13 cellular contexts compared by ENCODE assay signal in the genomic region with DNA sequence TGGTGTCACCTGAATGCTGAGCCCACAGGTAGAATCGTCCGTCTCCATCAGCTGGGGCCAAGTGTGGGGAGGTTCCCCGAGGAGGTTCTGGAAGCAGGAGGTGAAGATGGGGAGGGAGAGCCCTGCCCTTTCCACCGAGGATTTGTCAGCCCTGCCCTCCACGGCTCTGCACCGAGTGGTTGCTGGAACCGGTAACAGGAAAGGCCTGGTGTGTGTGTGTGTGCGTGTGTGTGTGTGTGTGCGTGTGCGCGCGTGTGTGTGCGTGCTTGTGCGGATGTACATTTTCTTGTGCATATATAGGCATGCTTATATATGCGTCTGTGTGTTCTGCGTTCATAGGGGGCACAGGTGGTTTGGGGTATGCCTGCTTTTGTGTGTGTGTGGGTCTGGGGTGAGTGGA. TPM values are rescaled to one million over a fixed set of nuclear protein-coding genes. Genes with fewer than 3 reads are reported as not detected.
A peak's percentile ranks its signal among the peaks of the same experiment; 100 is the strongest.
DNase-seq lines count a peak whose midpoint lies in the region; FAIRE-seq and TF ChIP-seq lines count a peak whose summit lies in the region.
"Had no signal": no experiment of that assay in that cellular context is flagged by ENCODE, and none has a peak within 500 bp of the region (broad histone marks: within the 10 kb centered on the region; RNA-seq: fewer than 3 reads in every experiment).

No MANE protein-coding gene starts in this region.

- no peaks in the 10 kb centered on the region for H3K9me3 Mint-ChIP-seq in activated CD4-positive, alpha-beta memory T cell treated with anti-CD3 and anti-CD28 coated beads for 36 hours
- peaks cover 14% of the 10 kb centered on the region for H3K9me3 Mint-ChIP-seq in glutamatergic neuron (ENCODE audit: unreplicated experiment)

- no peaks in the 10 kb centered on the region for H3K27me3 ChIP-seq in esophagus muscularis mucosa
- no peaks in the 10 kb centered on the region for H3K27me3 ChIP-seq in small intestine (ENCODE audit: control insufficient read depth in 2 of 2, insufficient read depth in 2 of 2, low read length in 2 of 2)
- H3K27me3 ChIP-seq: tibial artery had no signal

- FAIRE-seq in small intestine (lab: Jason Lieb, UNC) = no peak

- TF ChIP-seq POLR2A in esophagus muscularis mucosa (IDR thresholded peaks at IDR 0.05; ENCODE audit: low read depth) = no peak

- DNase-seq in activated CD4-positive, alpha-beta memory T cell treated with anti-CD3 and anti-CD28 coated beads for 36 hours = peak; percentile 44
- DNase-seq in esophagus muscularis mucosa (ENCODE audit: extremely low spot score) = no peak
- DNase-seq in small intestine = no peak
- DNase-seq in glutamatergic neuron = no peak
- no peak for DNase-seq in iPS-NIHi11 (ENCODE audit: low spot score)
- DNase-seq in NCI-H2029 (lab: John Stamatoyannopoulos, UW) = no peak
- DNase-seq: DMS79, NCI-H446, SK-N-SH, tibial artery had no signal

- TF ChIP-seq CTCF in HEK293 (tag by site-specific recombination; IDR thresholded peaks at IDR 0.05) (no peak), esophagus muscularis mucosa (IDR thresholded peaks at IDR 0.05) (no peak), glutamatergic neuron (IDR thresholded peaks at IDR 0.05; ENCODE audit: partially characterized antibody, unreplicated experiment) (no peak)

- H3K27me3 Mint-ChIP-seq in activated CD4-positive, alpha-beta memory T cell treated with anti-CD3 and anti-CD28 coated beads for 36 hours = peaks cover 4% of the 10 kb centered on the region
- peaks cover 21% of the 10 kb centered on the region for H3K27me3 Mint-ChIP-seq in glutamatergic neuron (ENCODE audit: unreplicated experiment)

- peaks cover 45% of the 10 kb centered on the region for H3K4me1 Mint-ChIP-seq in activated CD4-positive, alpha-beta memory T cell treated with anti-CD3 and anti-CD28 coated beads for 36 hours (ENCODE audit: low read depth)
- peaks cover 10% of the 10 kb centered on the region for H3K4me1 Mint-ChIP-seq in glutamatergic neuron (ENCODE audit: low read depth, unreplicated experiment)

- POLR2A ChIA-PET in HEK293 (lab: Yijun Ruan, JAX) = no interaction called here
- POLR2A ChIA-PET in activated CD4-positive, alpha-beta memory T cell treated with anti-CD3 and anti-CD28 coated beads for 36 hours (lab: Charles Lee) = no interaction called here

- no peaks in the 10 kb centered on the region for H3K9me3 ChIP-seq in HEK293 (ENCODE audit: control insufficient read depth, insufficient read depth, low read depth, low read length)
- H3K9me3 ChIP-seq in esophagus muscularis mucosa = no peaks in the 10 kb centered on the region
- H3K9me3 ChIP-seq in small intestine (ENCODE audit: control insufficient read depth, low read depth) = no peaks in the 10 kb centered on the region
- H3K9me3 ChIP-seq: SK-N-SH, tibial artery had no signal

- no peaks in the 10 kb centered on the region for H3K4me1 ChIP-seq in HEK293 (ENCODE audit: control insufficient read depth, insufficient read depth, low read length)
- H3K4me1 ChIP-seq in esophagus muscularis mucosa = peaks cover 73 to 87% (median 85%) of the 10 kb centered on the region in 4 donors
- peaks cover 3 to 7% of the 10 kb centered on the region in 2 donors for H3K4me1 ChIP-seq in small intestine (ENCODE audit: control insufficient read depth in 2 of 2, insufficient read depth in 1 of 2, low read depth in 1 of 2, low read length in 1 of 2)

- H3K4me3 Mint-ChIP-seq in activated CD4-positive, alpha-beta memory T cell treated with anti-CD3 and anti-CD28 coated beads for 36 hours = peak overlapping the region; percentile 7
- no peak overlapping the region for H3K4me3 Mint-ChIP-seq in glutamatergic neuron (ENCODE audit: unreplicated experiment)

- H3K36me3 ChIP-seq in HEK293 (ENCODE audit: control insufficient read depth in 2 of 2, insufficient read depth in 1 of 2, low read length in 2 of 2) (no peaks in the 10 kb centered on the region), esophagus muscularis mucosa (peaks cover 0 to 9% (median 0%) of the 10 kb centered on the region in 4 donors), small intestine (ENCODE audit: control insufficient read depth in 2 of 2, insufficient read depth in 2 of 2, low read length in 2 of 2) (peaks cover 0 to 2% of the 10 kb centered on the region in 2 donors)
- H3K36me3 ChIP-seq: tibial artery had no signal

- intact Hi-C loops in activated CD4-positive, alpha-beta memory T cell treated with anti-CD3 and anti-CD28 coated beads for 36 hours (cut with micrococcal nuclease) = loop anchor here (2.0 kb wide), 2 partner anchors 41 to 391 kb away; no protein-coding TSS in a partner anchor
- intact Hi-C loops in esophagus muscularis mucosa (cut with DNase I) = loop anchor here (5.0 kb wide), 1 partner anchor 50 kb away; a partner anchor contains a TSS

- CTCF ChIA-PET in HEK293 (lab: Yijun Ruan, JAX) = interaction anchor here (0.6 to 2.0 kb wide), 8 partner anchors 8 to 302 kb away, joined by 3 to 7 read pairs (median 3); no protein-coding TSS in a partner anchor
- CTCF ChIA-PET in activated CD4-positive, alpha-beta memory T cell treated with anti-CD3 and anti-CD28 coated beads for 36 hours (lab: Charles Lee) = interaction anchor here (0.8 to 3.7 kb wide), 5 partner anchors 13 to 304 kb away, joined by 3 to 23 read pairs (median 6); a partner anchor contains a TSS

- WGBS in esophagus muscularis mucosa = 42% methylated on average over 14 of the region's 16 CpGs
- WGBS in small intestine, 3 donors = 25 to 42% (median 41%) methylated on average over 16 of the region's 16 CpGs

- H3K27ac ChIP-seq in HEK293 (ENCODE audit: extremely low read depth, low read depth, low read length) (no peak overlapping the region), esophagus muscularis mucosa (replicated peaks in 1 of 4) (peak overlapping the region; percentile 97 to 99 (median 98)), small intestine (ENCODE audit: low read depth in 1 of 2, low read length in 1 of 2) (peak overlapping the region; percentile 51 to 97)
- H3K27ac ChIP-seq: hepatocyte had no signal

- H3K27ac Mint-ChIP-seq in activated CD4-positive, alpha-beta memory T cell treated with anti-CD3 and anti-CD28 coated beads for 36 hours = peak overlapping the region; percentile 3
- no peak overlapping the region for H3K27ac Mint-ChIP-seq in glutamatergic neuron (ENCODE audit: unreplicated experiment)

- TF ChIP-seq EP300 in esophagus muscularis mucosa (IDR thresholded peaks at IDR 0.05) = no peak

- peaks cover 2% of the 10 kb centered on the region for H3K36me3 Mint-ChIP-seq in activated CD4-positive, alpha-beta memory T cell treated with anti-CD3 and anti-CD28 coated beads for 36 hours
- no peaks in the 10 kb centered on the region for H3K36me3 Mint-ChIP-seq in glutamatergic neuron (ENCODE audit: unreplicated experiment)

- no peak overlapping the region for H3K4me3 ChIP-seq in HEK293 (ENCODE audit: low read depth, low read length)
- H3K4me3 ChIP-seq in esophagus muscularis mucosa = peak overlapping the region; percentile 70 to 94 (median 92)
- peak overlapping the region in 1 of 2 donors; percentile 80 for H3K4me3 ChIP-seq in small intestine (ENCODE audit: low read depth in 1 of 2, low read length in 2 of 2)
- H3K4me3 ChIP-seq: hepatocyte, tibial artery had no signal

TF ChIP-seq in HEK293, 187 proteins besides CTCF, POLR2A, EP300 and RAD21 (continues in another document):
- TF ChIP-seq SP7 (tag by site-specific recombination; IDR thresholded peaks at IDR 0.05) (peak; percentile 19; the same call in 1 of the 2 replicates), KLF10 (tag by site-specific recombination; IDR thresholded peaks at IDR 0.05) (no peak)
- TF ChIP-seq, protein P1, sequence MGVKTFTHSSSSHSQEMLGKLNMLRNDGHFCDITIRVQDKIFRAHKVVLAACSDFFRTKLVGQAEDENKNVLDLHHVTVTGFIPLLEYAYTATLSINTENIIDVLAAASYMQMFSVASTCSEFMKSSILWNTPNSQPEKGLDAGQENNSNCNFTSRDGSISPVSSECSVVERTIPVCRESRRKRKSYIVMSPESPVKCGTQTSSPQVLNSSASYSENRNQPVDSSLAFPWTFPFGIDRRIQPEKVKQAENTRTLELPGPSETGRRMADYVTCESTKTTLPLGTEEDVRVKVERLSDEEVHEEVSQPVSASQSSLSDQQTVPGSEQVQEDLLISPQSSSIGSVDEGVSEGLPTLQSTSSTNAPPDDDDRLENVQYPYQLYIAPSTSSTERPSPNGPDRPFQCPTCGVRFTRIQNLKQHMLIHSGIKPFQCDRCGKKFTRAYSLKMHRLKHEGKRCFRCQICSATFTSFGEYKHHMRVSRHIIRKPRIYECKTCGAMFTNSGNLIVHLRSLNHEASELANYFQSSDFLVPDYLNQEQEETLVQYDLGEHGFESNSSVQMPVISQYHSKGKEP (tag by site-specific recombination; IDR thresholded peaks at IDR 0.05) = no peak
- TF ChIP-seq, protein P2, sequence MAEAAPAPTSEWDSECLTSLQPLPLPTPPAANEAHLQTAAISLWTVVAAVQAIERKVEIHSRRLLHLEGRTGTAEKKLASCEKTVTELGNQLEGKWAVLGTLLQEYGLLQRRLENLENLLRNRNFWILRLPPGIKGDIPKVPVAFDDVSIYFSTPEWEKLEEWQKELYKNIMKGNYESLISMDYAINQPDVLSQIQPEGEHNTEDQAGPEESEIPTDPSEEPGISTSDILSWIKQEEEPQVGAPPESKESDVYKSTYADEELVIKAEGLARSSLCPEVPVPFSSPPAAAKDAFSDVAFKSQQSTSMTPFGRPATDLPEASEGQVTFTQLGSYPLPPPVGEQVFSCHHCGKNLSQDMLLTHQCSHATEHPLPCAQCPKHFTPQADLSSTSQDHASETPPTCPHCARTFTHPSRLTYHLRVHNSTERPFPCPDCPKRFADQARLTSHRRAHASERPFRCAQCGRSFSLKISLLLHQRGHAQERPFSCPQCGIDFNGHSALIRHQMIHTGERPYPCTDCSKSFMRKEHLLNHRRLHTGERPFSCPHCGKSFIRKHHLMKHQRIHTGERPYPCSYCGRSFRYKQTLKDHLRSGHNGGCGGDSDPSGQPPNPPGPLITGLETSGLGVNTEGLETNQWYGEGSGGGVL (tag by site-specific recombination; IDR thresholded peaks at IDR 0.05) = peak; percentile 65

RNA-seq across cellular contexts. Expression of a gene that starts 3.5 kb away (rescaled TPM):
- total RNA-seq in activated CD4-positive, alpha-beta memory T cell treated with anti-CD3 and anti-CD28 coated beads for 36 hours = 10 to 100 TPM; 25.0 to 31.3 TPM
- total RNA-seq in esophagus muscularis mucosa (100 to 1,000 TPM; 194 to 469 (median 307) TPM), glutamatergic neuron (ENCODE audit: unreplicated experiment) (14.4 TPM)
- 100 to 1,000 TPM; 455 to 503 (median 494) TPM for polyA plus RNA-seq in small intestine

RNA-seq across cellular contexts. Expression of a gene that starts 17.0 kb away (rescaled TPM):
- total RNA-seq in activated CD4-positive, alpha-beta memory T cell treated with anti-CD3 and anti-CD28 coated beads for 36 hours = under 1 TPM; 0.17 to 0.19 TPM
- not detected for total RNA-seq in esophagus muscularis mucosa
- polyA plus RNA-seq in small intestine = under 1 TPM in 1 of 3 donors, not detected in 2; 0.03 TPM
- not detected for total RNA-seq in glutamatergic neuron (ENCODE audit: unreplicated experiment)
- total RNA-seq: hepatocyte, mucosa of gallbladder had no signal
- polyA plus RNA-seq: hepatocyte had no signal

Comparison
In these comparisons a context has a peak if more than half of its experiments do, and no peak if none do; other contexts are left out.
1. RNA of a gene that starts 3.5 kb away (total RNA-seq): 194 to 469 TPM in esophagus muscularis mucosa; 25.0 to 31.3 TPM in activated CD4-positive, alpha-beta memory T cell treated with anti-CD3 and anti-CD28 coated beads for 36 hours and 14.4 TPM in glutamatergic neuron (single experiment); every median in the first group is over 4 times any median in the second.